ENCODE assay signal across 21 cellular contexts in the genomic region with DNA sequence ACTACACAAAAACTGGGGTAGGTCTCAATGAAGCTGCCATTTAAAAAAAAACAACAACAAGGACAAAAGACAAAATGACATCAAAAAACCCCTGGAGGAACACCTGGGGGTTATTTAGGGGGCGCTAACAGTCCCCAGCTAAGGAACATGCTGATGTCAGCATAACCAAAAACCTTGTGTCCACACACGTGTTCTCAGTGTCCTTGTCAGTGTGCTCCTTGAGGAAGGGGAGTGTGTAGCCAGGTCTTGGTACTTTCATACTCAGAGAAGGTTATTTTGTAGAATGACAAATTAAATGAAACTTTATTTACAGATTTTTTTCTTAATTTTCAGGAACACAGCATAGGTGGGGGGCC. TPM values are rescaled to one million over a fixed set of nuclear protein-coding genes. Genes with fewer than 3 reads are reported as not detected.
DNase-seq lines count a peak whose midpoint lies in the region; ATAC-seq, FAIRE-seq and TF ChIP-seq lines count a peak whose summit lies in the region.
"Had no signal": no experiment of that assay in that cellular context is flagged by ENCODE, and none has a peak within 500 bp of the region (broad histone marks: within the 10 kb centered on the region; RNA-seq: fewer than 3 reads in every experiment).

No MANE protein-coding gene starts in this region.

- no peak overlapping the region for H3K27ac ChIP-seq in A549
- H3K27ac ChIP-seq in astrocyte (ENCODE audit: low read depth, low read length) = no peak overlapping the region
- peak overlapping the region; percentile 85 for H3K27ac ChIP-seq in hepatocyte
- no peak overlapping the region for H3K27ac ChIP-seq in GM23338 (ENCODE audit: low read depth)

- BruUV-seq in Calu3 (replicated peaks; lab: Mats Ljungman, UMichigan) = no TSS peak

- H3K79me2 ChIP-seq in astrocyte (ENCODE audit: insufficient read depth, low read length) (no peaks in the 10 kb centered on the region), hepatocyte (no peaks in the 10 kb centered on the region), GM23338 (replicated peaks; ENCODE audit: insufficient read depth) (no peaks in the 10 kb centered on the region)

- H3K27me3 Mint-ChIP-seq in Calu3 (ENCODE audit: unreplicated experiment) (peaks cover 27% of the 10 kb centered on the region), astrocyte (ENCODE audit: low read depth, unreplicated experiment) (peaks cover 7% of the 10 kb centered on the region), GM23338 (ENCODE audit: insufficient read depth, low read depth, poor library complexity) (peaks cover 4% of the 10 kb centered on the region)

- H3K4me2 ChIP-seq in A549 (no peak overlapping the region), astrocyte (ENCODE audit: low read length) (peak overlapping the region; percentile 21), hepatocyte (no peak overlapping the region), GM23338 (no peak overlapping the region)

- no peak overlapping the region for H3K9ac ChIP-seq in astrocyte (ENCODE audit: low read length)

- no peak overlapping the region for H3K4me3 ChIP-seq in A549
- no peak overlapping the region for H3K4me3 ChIP-seq in astrocyte (ENCODE audit: insufficient read depth, low read depth, low read length)
- no peak overlapping the region for H3K4me3 ChIP-seq in hepatocyte
- H3K4me3 ChIP-seq in GM23338 = no peak overlapping the region

- TF ChIP-seq CTCF in A549 (IDR thresholded peaks at IDR 0.05) = no peak
- no peak for TF ChIP-seq CTCF in Calu3 (IDR thresholded peaks at IDR 0.05; ENCODE audit: unreplicated experiment)
- no peak for TF ChIP-seq CTCF in astrocyte (IDR thresholded peaks at IDR 0.05; ENCODE audit: insufficient read depth, low read depth, low read length)
- TF ChIP-seq CTCF in hepatocyte (IDR thresholded peaks at IDR 0.05; ENCODE audit: poor library complexity) = no peak
- TF ChIP-seq CTCF in GM23338 (conservative IDR thresholded peaks at IDR 0.05; ENCODE audit: low read depth in 2 of 2) = no peak; a peak in 1 of 4 replicates

- peak overlapping the region; percentile 40 for H3K27ac Mint-ChIP-seq in Calu3 (ENCODE audit: unreplicated experiment)
- H3K27ac Mint-ChIP-seq in astrocyte (ENCODE audit: unreplicated experiment) = no peak overlapping the region
- no peak overlapping the region for H3K27ac Mint-ChIP-seq in GM23338
- H3K27ac Mint-ChIP-seq: CD4-positive, alpha-beta memory T cell had no signal

- H3K4me1 ChIP-seq in A549 (no peaks in the 10 kb centered on the region), astrocyte (ENCODE audit: insufficient read depth, low read length) (no peaks in the 10 kb centered on the region), hepatocyte (ENCODE audit: insufficient read depth) (peaks cover 7% of the 10 kb centered on the region), GM23338 (ENCODE audit: insufficient read depth) (peaks cover 11% of the 10 kb centered on the region; the same call in 1 of the 2 replicates)

- no peaks in the 10 kb centered on the region for H3K36me3 ChIP-seq in astrocyte (ENCODE audit: insufficient read depth, low read length)
- no peaks in the 10 kb centered on the region for H3K36me3 ChIP-seq in hepatocyte (replicated peaks; ENCODE audit: insufficient read depth, low read depth)
- H3K36me3 ChIP-seq in GM23338 (ENCODE audit: insufficient read depth) = no peaks in the 10 kb centered on the region

- H3K4me1 Mint-ChIP-seq in Calu3 (ENCODE audit: low read depth, unreplicated experiment) (peaks cover 8% of the 10 kb centered on the region), astrocyte (ENCODE audit: low read depth, unreplicated experiment) (peaks cover 8% of the 10 kb centered on the region), GM23338 (peaks cover 15% of the 10 kb centered on the region)
- H3K4me1 Mint-ChIP-seq: CD4-positive, alpha-beta memory T cell had no signal

- TF ChIP-seq POLR2A in A549 (IDR thresholded peaks at IDR 0.05; ENCODE audit: low read length) = no peak

- intact Hi-C loops in Calu3 (cut with micrococcal nuclease; ENCODE audit: unreplicated experiment) = no loop called here

- H3K27me3 ChIP-seq in astrocyte (ENCODE audit: insufficient read depth, low read length) = peaks cover 3% of the 10 kb centered on the region
- H3K27me3 ChIP-seq in hepatocyte = no peaks in the 10 kb centered on the region
- H3K27me3 ChIP-seq in GM23338 (ENCODE audit: insufficient read depth) = no peaks in the 10 kb centered on the region

- H3K36me3 Mint-ChIP-seq in Calu3 (ENCODE audit: insufficient read depth, unreplicated experiment) = no peaks in the 10 kb centered on the region
- H3K36me3 Mint-ChIP-seq in astrocyte (ENCODE audit: low read depth, unreplicated experiment) = no peaks in the 10 kb centered on the region
- no peaks in the 10 kb centered on the region for H3K36me3 Mint-ChIP-seq in GM23338 (ENCODE audit: low read depth)
- H3K36me3 Mint-ChIP-seq: CD4-positive, alpha-beta memory T cell had no signal

- POLR2A ChIA-PET in A549 (lab: Yijun Ruan, JAX) = no interaction called here

- no peak for ATAC-seq in A549
- no peak for ATAC-seq in GM23338
- no peak for ATAC-seq in HG03342 (IDR thresholded peaks at IDR 0.05; ENCODE audit: unreplicated experiment)

- TF ChIP-seq RAD21 in A549 (conservative IDR thresholded peaks at IDR 0.05 in 1 of 2, IDR thresholded peaks at IDR 0.05 in 1 of 2) = no peak

- CTCF ChIA-PET in A549 (lab: Yijun Ruan, JAX) (no interaction called here), Calu3 (lab: Charles Lee) (interaction anchor here (1.8 kb wide), 1 partner anchor 12 kb away, joined by 3 read pairs; no protein-coding TSS in a partner anchor)

- H2AFZ ChIP-seq in astrocyte (ENCODE audit: low read depth, low read length) (no peak overlapping the region), hepatocyte (no peak overlapping the region), GM23338 (no peak overlapping the region)

- H3K9me3 Mint-ChIP-seq in Calu3 (ENCODE audit: low read depth, unreplicated experiment) = no peaks in the 10 kb centered on the region
- H3K9me3 Mint-ChIP-seq in astrocyte (ENCODE audit: unreplicated experiment) = no peaks in the 10 kb centered on the region
- H3K9me3 Mint-ChIP-seq in GM23338 = no peaks in the 10 kb centered on the region
- H3K9me3 Mint-ChIP-seq: CD4-positive, alpha-beta memory T cell had no signal

- H4K20me1 ChIP-seq in astrocyte (ENCODE audit: insufficient read depth, low read length) (no peaks in the 10 kb centered on the region), hepatocyte (ENCODE audit: insufficient read depth, poor library complexity, severe bottlenecking) (no peaks in the 10 kb centered on the region), GM23338 (replicated peaks; ENCODE audit: insufficient read depth) (no peaks in the 10 kb centered on the region)

- H3K4me3 Mint-ChIP-seq in Calu3 (ENCODE audit: low read depth, unreplicated experiment) = no peak overlapping the region
- no peak overlapping the region for H3K4me3 Mint-ChIP-seq in astrocyte (ENCODE audit: unreplicated experiment)
- no peak overlapping the region for H3K4me3 Mint-ChIP-seq in GM23338
- H3K4me3 Mint-ChIP-seq: CD4-positive, alpha-beta memory T cell had no signal

- no peaks in the 10 kb centered on the region for H3F3A ChIP-seq in GM23338 (replicated peaks; ENCODE audit: low read depth)

- H3K9me2 ChIP-seq in hepatocyte (replicated peaks; ENCODE audit: insufficient read depth) (no peaks in the 10 kb centered on the region), GM23338 (ENCODE audit: insufficient read depth) (peaks cover 4% of the 10 kb centered on the region; the same call in 1 of the 2 replicates)

- no peak for TF ChIP-seq EP300 in A549 (IDR thresholded peaks at IDR 0.05)

- FAIRE-seq in A549 (lab: Jason Lieb, UNC) (no peak), astrocyte (lab: Jason Lieb, UNC) (no peak)
- FAIRE-seq: D721Med, GM12891, GM18507 had no signal

- 35% methylated on average over 2 of the region's 2 CpGs for WGBS in A549 (ENCODE audit: missing lambda C conversion rate)
- 83% methylated on average over 2 of the region's 2 CpGs for WGBS in hepatocyte (ENCODE audit: low lambda C conversion rate, missing lambda C conversion rate)

- H3K9me3 ChIP-seq in A549 = no peaks in the 10 kb centered on the region
- no peaks in the 10 kb centered on the region for H3K9me3 ChIP-seq in astrocyte (ENCODE audit: insufficient read depth, low read depth, low read length)
- H3K9me3 ChIP-seq in hepatocyte (ENCODE audit: low read depth) = no peaks in the 10 kb centered on the region

- DNase-seq in A549 (ENCODE audit: low read depth in 1 of 2, low spot score in 1 of 2) (no peak), Calu3 (no peak), astrocyte (ENCODE audit: low read depth) (no peak), hepatocyte (ENCODE audit: low spot score) (no peak), HPDE6-E6E7 (ENCODE audit: extremely low spot score) (no peak), GM23338 (ENCODE audit: low spot score) (no peak), NCI-H345 (lab: John Stamatoyannopoulos, UW) (no peak)
- DNase-seq: C1 segment of cervical spinal cord, COR-L47, DMS 273 treated with DMSO at 0.1 percent for 48 hours, DMS79, GF-D8, GOT3, H7 had no signal

TF ChIP-seq in A549, 52 proteins besides CTCF, POLR2A, EP300 and RAD21 (continues in another document):
- no peak for TF ChIP-seq RCOR1 (IDR thresholded peaks at IDR 0.05; ENCODE audit: low read depth, low read length)
- TF ChIP-seq, protein P1, sequence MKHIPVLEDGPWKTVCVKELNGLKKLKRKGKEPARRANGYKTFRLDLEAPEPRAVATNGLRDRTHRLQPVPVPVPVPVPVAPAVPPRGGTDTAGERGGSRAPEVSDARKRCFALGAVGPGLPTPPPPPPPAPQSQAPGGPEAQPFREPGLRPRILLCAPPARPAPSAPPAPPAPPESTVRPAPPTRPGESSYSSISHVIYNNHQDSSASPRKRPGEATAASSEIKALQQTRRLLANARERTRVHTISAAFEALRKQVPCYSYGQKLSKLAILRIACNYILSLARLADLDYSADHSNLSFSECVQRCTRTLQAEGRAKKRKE (CRISPR knock-in tag; IDR thresholded peaks at IDR 0.05; ENCODE audit: low read depth) = no peak

RNA-seq across cellular contexts. Expression of gene CLRN1, which starts 31.2 kb away (rescaled TPM):
- polyA plus RNA-seq in A549 (2011; rRNA removed) = not detected in 2 replicates
- polyA plus RNA-seq in A549 (2012; cell fraction: cytosol; rRNA removed) = not detected in 2 replicates
- not detected in 2 replicates for polyA plus RNA-seq in A549 (2012; cell fraction: nucleus; rRNA removed)
- not detected in 3 replicates for polyA plus RNA-seq in A549 (2017; fragmentation: RNase III; extraction: RNeasy Plus Mini Kit Qiagen cat#74134 plus additional on column Dnase treatment)
- not detected in 2 replicates for polyA minus RNA-seq in A549 (2011; rRNA and poly(A)+ RNA removed)
- not detected in 2 replicates for total RNA-seq in Calu3 (2022)
- not detected in 2 replicates for total RNA-seq in astrocyte
- total RNA-seq in hepatocyte = not detected in 2 replicates
- not detected in 2 replicates for polyA plus RNA-seq in hepatocyte
- 0.69 and 0.93 TPM in 2 replicates for total RNA-seq in GM23338 (2014; rRNA removed; shearing (Covaris generic))
- polyA plus RNA-seq in GM23338 (2016; fragmentation: Nextera tagmentation; extraction: Ambion mirVana) = 0.45 and 0.47 TPM in 2 replicates
- total RNA-seq: A673; CD4-positive, alpha-beta memory T cell had no signal
- polyA plus RNA-seq: BJ; CD4-positive, alpha-beta memory T cell had no signal
